In the genomic region with DNA sequence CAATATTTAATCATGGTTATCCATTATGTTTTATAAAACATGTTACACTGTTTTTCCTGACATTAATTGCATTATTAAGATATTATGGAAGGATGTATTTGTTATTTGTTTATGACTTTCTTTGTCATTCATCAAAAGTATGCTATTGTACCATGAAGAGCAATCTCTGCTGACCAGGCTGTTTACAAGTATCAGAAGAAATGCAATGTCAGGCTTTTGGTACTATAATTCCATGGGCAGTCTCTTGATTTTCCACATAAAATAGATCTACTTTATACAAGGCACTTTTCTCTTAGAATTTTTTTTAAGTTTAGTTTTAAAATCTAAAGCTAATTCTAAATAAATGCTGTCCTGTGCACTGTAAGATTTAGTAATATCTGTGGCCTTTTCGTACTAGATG, we compare ENCODE assay signal across 8 cellular contexts.
"Had no signal": no experiment of that assay in that cellular context is flagged by ENCODE, and none has a peak within 500 bp of the region (broad histone marks: within the 10 kb centered on the region; RNA-seq: fewer than 3 reads in every experiment).

No MANE protein-coding gene starts in this region.

- DNase-seq: H9, HCEC 1CT, KG1 had no signal

- H3K4me3 ChIP-seq: GM23338, K562 had no signal

- H2AFZ ChIP-seq: GM23338 had no signal

- H3K4me2 ChIP-seq: GM23338 had no signal

- FAIRE-seq: H1, H54, HTR-8/SVneo, K562 had no signal

- ATAC-seq: GM23338, K562 had no signal
